ENCODE assay signal across 16 cellular contexts in genomic region chr3:52557011-52557410, GRCh38. TPM values are rescaled to one million over a fixed set of nuclear protein-coding genes. Genes with fewer than 3 reads are reported as not detected.
DNase-seq lines count a peak whose midpoint lies in the region; ATAC-seq and TF ChIP-seq lines count a peak whose summit lies in the region.
"Had no signal": no experiment of that assay in that cellular context is flagged by ENCODE, and none has a peak within 500 bp of the region (broad histone marks: within the 10 kb centered on the region; RNA-seq: fewer than 3 reads in every experiment).

No MANE protein-coding gene starts in this region.

- ATAC-seq in stimulated activated naive CD8-positive, alpha-beta T cell treated with anti-CD3 and anti-CD28 coated beads, Interleukin-15, amount 100 ng/mL, for 72 hours, result no peak

- H3K4me1 ChIP-seq in endodermal cell (ENCODE audit: control insufficient read depth, insufficient read depth, low read length) (no peaks in the 10 kb centered on the region), SK-N-SH (ENCODE audit: control insufficient read depth in 1 of 2, insufficient read depth in 2 of 2, low read depth in 1 of 2, low read length in 1 of 2) (peaks cover 7 to 8% of the 10 kb centered on the region in 2 experiments; a peak in 2 of 4 replicates)

- no peak overlapping the region for H3K4me2 ChIP-seq in SK-N-SH

- H3K9me2 ChIP-seq in SK-N-SH, result no peaks in the 10 kb centered on the region

- H3K27me3 ChIP-seq in endodermal cell (ENCODE audit: control insufficient read depth, insufficient read depth, low read length, poor library complexity, severe bottlenecking), result no peaks in the 10 kb centered on the region
- no peaks in the 10 kb centered on the region for H3K27me3 ChIP-seq in SK-N-SH (ENCODE audit: insufficient read depth)

- no peaks in the 10 kb centered on the region for H3K79me2 ChIP-seq in SK-N-SH (ENCODE audit: insufficient read depth)

- no peak overlapping the region for H3K9ac ChIP-seq in endodermal cell (ENCODE audit: extremely low read depth, low read length, poor library complexity, severe bottlenecking)
- H3K9ac ChIP-seq in SK-N-SH, result no peak overlapping the region

- CTCF ChIA-PET in SK-N-SH (lab: Yijun Ruan, JAX), result interaction anchor here (0.9 kb wide), 1 partner anchor 85 kb away, joined by 3 read pairs; no protein-coding TSS in a partner anchor

- no peak for TF ChIP-seq RAD21 in SK-N-SH (IDR thresholded peaks at IDR 0.05; ENCODE audit: low read length)

- peak overlapping the region; percentile 2 for H3K27ac ChIP-seq in endodermal cell (ENCODE audit: low read depth, low read length)
- H3K27ac ChIP-seq in SK-N-SH (ENCODE audit: low read depth in 2 of 2, low read length in 1 of 2), result no peak overlapping the region; a peak in 2 of 4 replicates

- H3K36me3 ChIP-seq in endodermal cell (ENCODE audit: control insufficient read depth, insufficient read depth, low read length) (peaks cover 79% of the 10 kb centered on the region), SK-N-SH (replicated peaks in 1 of 2; ENCODE audit: control insufficient read depth in 1 of 2, insufficient read depth in 2 of 2, low read length in 1 of 2) (peaks cover 60 to 81% of the 10 kb centered on the region in 2 experiments)

- H3K9me3 Mint-ChIP-seq in stimulated activated naive CD8-positive, alpha-beta T cell treated with anti-CD3 and anti-CD28 coated beads, Interleukin-15, Interleukin-2, amounts not matched to agents 100 ng/mL and 50 ng/mL, for 24 hours, result no peaks in the 10 kb centered on the region
- H3K9me3 Mint-ChIP-seq in stimulated activated naive CD8-positive, alpha-beta T cell treated with anti-CD3 and anti-CD28 coated beads, Interleukin-15, amount 100 ng/mL, for 72 hours, result no peaks in the 10 kb centered on the region
- H3K9me3 Mint-ChIP-seq in endodermal cell, result no peaks in the 10 kb centered on the region
- H3K9me3 Mint-ChIP-seq in neural crest cell, result no peaks in the 10 kb centered on the region

- TF ChIP-seq CTCF in endodermal cell (conservative IDR thresholded peaks at IDR 0.05) (no peak), neural crest cell (conservative IDR thresholded peaks at IDR 0.05) (no peak), SK-N-SH (IDR thresholded peaks at IDR 0.05) (no peak)

- 88 to 97% methylated on average over 3 to 7 of the region's 7 CpGs for WGBS in endodermal cell (ENCODE audit: insufficient coverage in 1 of 2, insufficient read length in 1 of 2), 2 experiments
- WGBS in SK-N-SH (ENCODE audit: low lambda C conversion rate), result 98% methylated on average over 7 of the region's 7 CpGs

- H3K4me3 ChIP-seq in endodermal cell (ENCODE audit: low read length) (no peak overlapping the region), SK-N-SH (ENCODE audit: low read depth in 2 of 2, low read length in 1 of 2) (no peak overlapping the region)

- POLR2A ChIA-PET in SK-N-SH (lab: Yijun Ruan, JAX), result interaction anchor here (0.7 kb wide), 1 partner anchor 77 kb away, joined by 3 read pairs; no protein-coding TSS in a partner anchor

- peaks cover 56% of the 10 kb centered on the region for H3K36me3 Mint-ChIP-seq in stimulated activated naive CD8-positive, alpha-beta T cell treated with anti-CD3 and anti-CD28 coated beads, Interleukin-15, Interleukin-2, amounts not matched to agents 100 ng/mL and 50 ng/mL, for 24 hours (ENCODE audit: low read depth)
- H3K36me3 Mint-ChIP-seq in endodermal cell (ENCODE audit: low read depth) (peaks cover 53% of the 10 kb centered on the region), neural crest cell (ENCODE audit: low read depth) (peaks cover 25% of the 10 kb centered on the region)

- no peak overlapping the region for H2AFZ ChIP-seq in SK-N-SH (ENCODE audit: low read depth)

- H3F3A ChIP-seq in SK-N-SH (replicated peaks; ENCODE audit: insufficient read depth), result peaks cover 7% of the 10 kb centered on the region

- H3K4me1 Mint-ChIP-seq in stimulated activated naive CD8-positive, alpha-beta T cell treated with anti-CD3 and anti-CD28 coated beads, Interleukin-15, Interleukin-2, amounts not matched to agents 100 ng/mL and 50 ng/mL, for 24 hours (ENCODE audit: low read depth), result peaks cover 10% of the 10 kb centered on the region
- H3K4me1 Mint-ChIP-seq in stimulated activated naive CD8-positive, alpha-beta T cell treated with anti-CD3 and anti-CD28 coated beads, Interleukin-15, amount 100 ng/mL, for 72 hours, result peaks cover 11% of the 10 kb centered on the region
- H3K4me1 Mint-ChIP-seq in endodermal cell (no peaks in the 10 kb centered on the region), neural crest cell (peaks cover 10% of the 10 kb centered on the region)
- H3K4me1 Mint-ChIP-seq: B cell had no signal

- no peaks in the 10 kb centered on the region for H3K27me3 Mint-ChIP-seq in stimulated activated naive CD8-positive, alpha-beta T cell treated with anti-CD3 and anti-CD28 coated beads, Interleukin-15, Interleukin-2, amounts not matched to agents 100 ng/mL and 50 ng/mL, for 24 hours
- no peaks in the 10 kb centered on the region for H3K27me3 Mint-ChIP-seq in stimulated activated naive CD8-positive, alpha-beta T cell treated with anti-CD3 and anti-CD28 coated beads, Interleukin-15, amount 100 ng/mL, for 72 hours
- H3K27me3 Mint-ChIP-seq in endodermal cell (ENCODE audit: insufficient read depth) (no peaks in the 10 kb centered on the region), neural crest cell (ENCODE audit: low read depth) (no peaks in the 10 kb centered on the region)
- H3K27me3 Mint-ChIP-seq: B cell had no signal

- H3K4me3 Mint-ChIP-seq in stimulated activated naive CD8-positive, alpha-beta T cell treated with anti-CD3 and anti-CD28 coated beads, Interleukin-15, Interleukin-2, amounts not matched to agents 100 ng/mL and 50 ng/mL, for 24 hours, result no peak overlapping the region
- no peak overlapping the region for H3K4me3 Mint-ChIP-seq in stimulated activated naive CD8-positive, alpha-beta T cell treated with anti-CD3 and anti-CD28 coated beads, Interleukin-15, amount 100 ng/mL, for 72 hours
- no peak overlapping the region for H3K4me3 Mint-ChIP-seq in endodermal cell
- H3K4me3 Mint-ChIP-seq in neural crest cell, result no peak overlapping the region
- H3K4me3 Mint-ChIP-seq: B cell had no signal

- no peak for TF ChIP-seq EP300 in SK-N-SH (IDR thresholded peaks at IDR 0.05; ENCODE audit: borderline replicate concordance in 1 of 2, low read depth in 1 of 2, low read length in 1 of 2)

- no peaks in the 10 kb centered on the region for H3K9me3 ChIP-seq in endodermal cell (ENCODE audit: control insufficient read depth, low read length)
- H3K9me3 ChIP-seq in SK-N-SH, result no peaks in the 10 kb centered on the region

- peak overlapping the region; percentile 5 for H3K27ac Mint-ChIP-seq in stimulated activated naive CD8-positive, alpha-beta T cell treated with anti-CD3 and anti-CD28 coated beads, Interleukin-15, Interleukin-2, amounts not matched to agents 100 ng/mL and 50 ng/mL, for 24 hours
- no peak overlapping the region for H3K27ac Mint-ChIP-seq in stimulated activated naive CD8-positive, alpha-beta T cell treated with anti-CD3 and anti-CD28 coated beads, Interleukin-15, amount 100 ng/mL, for 72 hours
- H3K27ac Mint-ChIP-seq in endodermal cell (no peak overlapping the region), neural crest cell (ENCODE audit: unreplicated experiment) (peak overlapping the region; percentile 64)
- H3K27ac Mint-ChIP-seq: B cell had no signal

- H4K20me1 ChIP-seq in SK-N-SH (ENCODE audit: insufficient read depth), result 0 out of 2 replicates have a peak, but pooled peaks cover 4% of the 10 kb centered on the region

- DNase-seq in stimulated activated naive CD8-positive, alpha-beta T cell treated with anti-CD3 and anti-CD28 coated beads, Interleukin-15, amount 100 ng/mL, for 72 hours, result no peak
- DNase-seq in endodermal cell (no peak), neural crest cell (ENCODE audit: low read depth, low spot score) (no peak), SK-N-SH (no peak), NCI-H1092 treated with DMSO at 0.1 percent for 48 hours (lab: John Stamatoyannopoulos, UW) (no peak), NCI-H1417 (lab: John Stamatoyannopoulos, UW) (no peak), OCI-M2 (lab: John Stamatoyannopoulos, UW; ENCODE audit: unreplicated experiment) (no peak)
- DNase-seq: GF-D8, KG1, NCI-H187, NCI-H2107, NCI-H510A, NCI-H774, Right ventricle myocardium superior had no signal

TF ChIP-seq in SK-N-SH, 30 proteins besides CTCF, POLR2A, EP300 and RAD21 (continues in another document):
- no peak for TF ChIP-seq YY1 (IDR thresholded peaks at IDR 0.05; ENCODE audit: low read depth)
- no peak for TF ChIP-seq RXRA (IDR thresholded peaks at IDR 0.05; ENCODE audit: borderline replicate concordance, low read depth)
- no peak for TF ChIP-seq GATA2 (CRISPR knock-in tag; IDR thresholded peaks at IDR 0.05)
- TF ChIP-seq MXI1 (IDR thresholded peaks at IDR 0.05; ENCODE audit: low read depth, low read length), result no peak
- TF ChIP-seq ELF1 (IDR thresholded peaks at IDR 0.05), result no peak
- no peak for TF ChIP-seq TAF1 (IDR thresholded peaks at IDR 0.05; ENCODE audit: borderline replicate concordance, low read depth, low read length)
- no peak for TF ChIP-seq SIN3A (IDR thresholded peaks at IDR 0.05; ENCODE audit: borderline replicate concordance, low read depth, low read length)
- no peak for TF ChIP-seq TCF12 (IDR thresholded peaks at IDR 0.05)

RNA-seq across cellular contexts. Expression of gene UQCC5, which starts 20.6 kb away (rescaled TPM):
- total RNA-seq in endodermal cell, result 10 to 100 TPM; 28.1 to 34.1 TPM
- 36.0 TPM for polyA plus RNA-seq in endodermal cell (2013, experiment 1 of 2)
- 36.8 TPM for polyA plus RNA-seq in endodermal cell (2013, experiment 2 of 2)
- total RNA-seq in neural crest cell, result 26.2 and 29.8 TPM in 2 replicates
- polyA plus RNA-seq in SK-N-SH (2012; rRNA removed), result 43.8 and 124 TPM in 2 replicates
- 66.8 and 89.4 TPM in 2 replicates for polyA plus RNA-seq in SK-N-SH (2012; cell fraction: cytosol; rRNA removed)
- polyA plus RNA-seq in SK-N-SH (2012; cell fraction: nucleus; rRNA removed), result 25.8 and 41.7 TPM in 2 replicates

RNA-seq across cellular contexts. Expression of gene NT5DC2, which starts 23.4 kb away (rescaled TPM):
- total RNA-seq in endodermal cell (100 to 1,000 TPM; 288 to 341 TPM), neural crest cell (389 and 392 TPM in 2 replicates)
- polyA plus RNA-seq in endodermal cell (2013, experiment 1 of 2), result 361 TPM
- 348 TPM for polyA plus RNA-seq in endodermal cell (2013, experiment 2 of 2)
- polyA plus RNA-seq in SK-N-SH (2012; rRNA removed), result 93.9 and 113 TPM in 2 replicates
- polyA plus RNA-seq in SK-N-SH (2012; cell fraction: cytosol; rRNA removed), result 67.9 and 104 TPM in 2 replicates
- polyA plus RNA-seq in SK-N-SH (2012; cell fraction: nucleus; rRNA removed), result 140 and 176 TPM in 2 replicates

Comparison
In these comparisons a context has a peak if more than half of its experiments do, and no peak if none do; other contexts are left out.
1. H3K27ac Mint-ChIP-seq: peak in stimulated activated naive CD8-positive, alpha-beta T cell treated with anti-CD3 and anti-CD28 coated beads, Interleukin-15, Interleukin-2, amounts not matched to agents 100 ng/mL and 50 ng/mL, for 24 hours (single experiment) and neural crest cell (single experiment); none in stimulated activated naive CD8-positive, alpha-beta T cell treated with anti-CD3 and anti-CD28 coated beads, Interleukin-15, amount 100 ng/mL, for 72 hours (0 of 2) and endodermal cell (single experiment).